Comparison of ENCODE assay signal across 16 cellular contexts in the genomic region with DNA sequence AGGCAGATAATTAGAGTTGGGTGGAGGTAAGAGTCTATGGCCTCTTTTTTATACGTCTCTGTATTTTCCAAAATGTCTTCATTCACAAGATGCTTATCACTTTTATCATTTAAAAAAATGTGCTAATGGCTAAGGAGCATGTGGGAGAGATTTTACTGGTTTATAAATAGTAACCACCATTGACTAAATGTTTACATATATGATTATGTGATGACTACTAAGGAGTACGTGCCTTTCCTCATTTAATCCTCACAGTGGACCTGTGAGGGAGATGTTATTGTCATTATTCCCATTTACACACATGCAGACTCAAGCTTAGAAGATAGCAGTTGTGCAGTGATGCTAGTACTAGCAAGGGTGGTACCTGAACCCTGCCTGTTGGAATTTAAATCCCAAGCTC. TPM values are rescaled to one million over a fixed set of nuclear protein-coding genes. Genes with fewer than 3 reads are reported as not detected.
DNase-seq lines count a peak whose midpoint lies in the region; ATAC-seq and TF ChIP-seq lines count a peak whose summit lies in the region.
"Had no signal": no experiment of that assay in that cellular context is flagged by ENCODE, and none has a peak within 500 bp of the region (broad histone marks: within the 10 kb centered on the region; RNA-seq: fewer than 3 reads in every experiment).

No MANE protein-coding gene starts in this region.

- DNase-seq in AG08396 (ENCODE audit: low spot score) = peak; percentile 28
- no peak for DNase-seq in GM23338 (ENCODE audit: low spot score)
- DNase-seq in foreskin fibroblast = peak; percentile 45 to 61
- no peak for DNase-seq in ovary
- no peak for DNase-seq in OCI-M2 (lab: John Stamatoyannopoulos, UW; ENCODE audit: unreplicated experiment)
- no peak for DNase-seq in activated gamma-delta T cell treated with Interleukin-2 at 50 U/mL for 16 hours
- DNase-seq: body of pancreas, C1 segment of cervical spinal cord, islet precursor cell, NCI-H1417 treated with DMSO at 0.1 percent for 48 hours, NCI-H510A treated with DMSO at 0.1 percent for 48 hours had no signal

- H3K27ac ChIP-seq in GM23338 (ENCODE audit: low read depth) (no peak overlapping the region), ovary (no peak overlapping the region)
- H3K27ac ChIP-seq: parathyroid adenoma had no signal

- no peak overlapping the region for H3K4me2 ChIP-seq in GM23338

- TF ChIP-seq CTCF in GM23338 (conservative IDR thresholded peaks at IDR 0.05; ENCODE audit: low read depth in 2 of 2) (no peak), foreskin fibroblast (IDR thresholded peaks at IDR 0.05; ENCODE audit: low read depth, low read length) (no peak), ovary (IDR thresholded peaks at IDR 0.05) (no peak)

- WGBS in ovary, 3 donors = 70 to 80% (median 73%) methylated on average over 2 of the region's 2 CpGs

- H4K20me1 ChIP-seq in GM23338 (replicated peaks; ENCODE audit: insufficient read depth) = no peaks in the 10 kb centered on the region

- no peak overlapping the region for H2AFZ ChIP-seq in GM23338
- H2AFZ ChIP-seq: parathyroid adenoma had no signal

- H3K4me3 Mint-ChIP-seq in GM23338 = peak overlapping the region; percentile 19; the same call in 2 of the 3 replicates
- peak overlapping the region; percentile 88 for H3K4me3 Mint-ChIP-seq in activated naive CD8-positive, alpha-beta T cell

- H3K36me3 Mint-ChIP-seq in GM23338 (ENCODE audit: low read depth) = peaks cover 26% of the 10 kb centered on the region
- H3K36me3 Mint-ChIP-seq in activated naive CD8-positive, alpha-beta T cell = peaks cover 7% of the 10 kb centered on the region
- H3K36me3 Mint-ChIP-seq: IgD-negative memory B cell had no signal

- peaks cover 19% of the 10 kb centered on the region for H3K79me2 ChIP-seq in GM23338 (replicated peaks; ENCODE audit: insufficient read depth)
- H3K79me2 ChIP-seq: parathyroid adenoma had no signal

- peaks cover 17% of the 10 kb centered on the region for H3K4me1 ChIP-seq in GM23338 (ENCODE audit: insufficient read depth)
- no peaks in the 10 kb centered on the region for H3K4me1 ChIP-seq in ovary (ENCODE audit: insufficient read depth)
- H3K4me1 ChIP-seq: parathyroid adenoma had no signal

- no peak for TF ChIP-seq POLR2A in ovary (IDR thresholded peaks at IDR 0.05)

- H3K4me1 Mint-ChIP-seq in GM23338 = peaks cover 21% of the 10 kb centered on the region
- H3K4me1 Mint-ChIP-seq in activated naive CD8-positive, alpha-beta T cell (ENCODE audit: low read depth) = peaks cover 24% of the 10 kb centered on the region

- H3K36me3 ChIP-seq in GM23338 (ENCODE audit: insufficient read depth) (no peaks in the 10 kb centered on the region), ovary (no peaks in the 10 kb centered on the region)

- H3K9me3 ChIP-seq in ovary = no peaks in the 10 kb centered on the region
- H3K9me3 ChIP-seq: body of pancreas, tibial nerve had no signal

- H3K27me3 ChIP-seq in GM23338 (ENCODE audit: insufficient read depth) (no peaks in the 10 kb centered on the region), ovary (no peaks in the 10 kb centered on the region)
- H3K27me3 ChIP-seq: body of pancreas, tibial nerve had no signal

- peaks cover 14% of the 10 kb centered on the region for H3K9me3 Mint-ChIP-seq in GM23338
- no peaks in the 10 kb centered on the region for H3K9me3 Mint-ChIP-seq in activated naive CD8-positive, alpha-beta T cell (ENCODE audit: low read depth)
- H3K9me3 Mint-ChIP-seq: IgD-negative memory B cell had no signal

- H3K27ac Mint-ChIP-seq in GM23338 = no peak overlapping the region
- no peak overlapping the region for H3K27ac Mint-ChIP-seq in activated naive CD8-positive, alpha-beta T cell

- 0 out of 2 replicates have a peak, but pooled peaks cover 6% of the 10 kb centered on the region for H3F3A ChIP-seq in GM23338 (replicated peaks; ENCODE audit: low read depth)

- 0 out of 2 replicates have a peak, but pooled peaks cover 4% of the 10 kb centered on the region for H3K9me2 ChIP-seq in GM23338 (ENCODE audit: insufficient read depth)

- ATAC-seq in GM23338 (no peak), HG03025 (IDR thresholded peaks at IDR 0.05; ENCODE audit: low FRiP score, unreplicated experiment) (no peak)
- ATAC-seq: body of pancreas had no signal

- H3K27me3 Mint-ChIP-seq in GM23338 (ENCODE audit: insufficient read depth, low read depth, poor library complexity) = peaks cover 7% of the 10 kb centered on the region
- H3K27me3 Mint-ChIP-seq in activated naive CD8-positive, alpha-beta T cell = no peaks in the 10 kb centered on the region
- H3K27me3 Mint-ChIP-seq: IgD-negative memory B cell had no signal

- H3K4me3 ChIP-seq in GM23338 (no peak overlapping the region), foreskin fibroblast (ENCODE audit: low read depth in 1 of 2, low read length in 2 of 2) (no peak overlapping the region), ovary (no peak overlapping the region)
- H3K4me3 ChIP-seq: body of pancreas, tibial nerve had no signal

- TF ChIP-seq EP300 in ovary (IDR thresholded peaks at IDR 0.05) = no peak

- intact Hi-C loops in ovary (cut with DNase I) = loop anchor here (5.0 to 10.0 kb wide), 6 partner anchors 39 to 206 kb away; partner anchors contain the start of genes CLOCK (in 2 of the 4) and TMEM165 (in 1 of the 4)

TF ChIP-seq in GM23338, 12 proteins besides CTCF, POLR2A, EP300 and RAD21:
- TF ChIP-seq EZH2 (IDR thresholded peaks at IDR 0.05; ENCODE audit: low read depth, unreplicated experiment) (no peak), NANOG (IDR thresholded peaks at IDR 0.05; ENCODE audit: borderline replicate concordance) (no peak), CREB1 (CRISPR knock-in tag; IDR thresholded peaks at IDR 0.05; ENCODE audit: low read depth) (no peak), ZNF114 (CRISPR knock-in tag; IDR thresholded peaks at IDR 0.05) (no peak)
TF ChIP-seq in GM23338: peak in this region for 0.

RNA-seq across cellular contexts. Expression of gene SRD5A3, which starts 2.4 kb away (rescaled TPM):
- total RNA-seq in GM23338 (2014; rRNA removed; shearing (Covaris generic)) = 23.0 and 34.4 TPM in 2 replicates
- polyA plus RNA-seq in GM23338 (2016; fragmentation: Nextera tagmentation; extraction: Ambion mirVana) (48.7 and 49.9 TPM in 2 replicates), ovary (10 to 100 TPM in 1 of 2 donors, 1 to 10 TPM in 1; 2.9 to 12.3 TPM)
- total RNA-seq in ovary = 1 to 10 TPM; 1.2 to 9.4 (median 2.9) TPM

RNA-seq across cellular contexts. Expression of gene TMEM165, which starts 47.3 kb away (rescaled TPM):
- total RNA-seq in GM23338 (2014; rRNA removed; shearing (Covaris generic)) = 170 and 171 TPM in 2 replicates
- 120 and 125 TPM in 2 replicates for polyA plus RNA-seq in GM23338 (2016; fragmentation: Nextera tagmentation; extraction: Ambion mirVana)
- total RNA-seq in ovary = 100 to 1,000 TPM in 1 of 7 donors, 10 to 100 TPM in 6; 54.6 to 230 (median 84.1) TPM
- 10 to 100 TPM; 33.3 to 57.8 TPM for polyA plus RNA-seq in ovary

Comparison
In these comparisons a context has a peak if more than half of its experiments do, and no peak if none do; other contexts are left out.
1. DNase-seq: peak in AG08396 (single experiment) and foreskin fibroblast (2 of 2); none in GM23338 (single experiment), ovary (0 of 5), OCI-M2 (single experiment) and activated gamma-delta T cell treated with Interleukin-2 at 50 U/mL for 16 hours (single experiment).